23 cellular contexts compared by ENCODE assay signal in genomic region chr2:97724501-97724900, GRCh38. TPM values are rescaled to one million over a fixed set of nuclear protein-coding genes. Genes with fewer than 3 reads are reported as not detected.
"Had no signal": no experiment of that assay in that cellular context is flagged by ENCODE, and none has a peak within 500 bp of the region (broad histone marks: within the 10 kb centered on the region; RNA-seq: fewer than 3 reads in every experiment).

No MANE protein-coding gene starts in this region.

- H3K4me3 Mint-ChIP-seq: activated CD4-positive, alpha-beta memory T cell treated with anti-CD3 and anti-CD28 coated beads, Interleukin-2, amount 10 ng/mL, durations not matched to agents 7 days and 5 days; activated T-cell treated with anti-CD3 and anti-CD28 coated beads, Interleukin-2, amount 50 U/mL, for 72 hours; mesothelial cell of epicardium; neural crest cell had no signal

- H3K4me3 ChIP-seq: lower lobe of right lung, psoas muscle, right lobe of liver, stomach, upper lobe of right lung had no signal

- ATAC-seq: activated naive CD4-positive, alpha-beta T cell treated with anti-CD3 and anti-CD28 coated beads, Interleukin-2, amount 50 U/mL, for 72 hours; activated T-cell treated with anti-CD3 and anti-CD28 coated beads, Interleukin-2, amount 50 U/mL, for 72 hours; left colon; lower lobe of right lung; psoas muscle; SK-N-SH treated with all-trans-retinoic acid at 6 μM for 48 hours; upper lobe of right lung had no signal

- H3K4me1 ChIP-seq: lower lobe of right lung, psoas muscle, right lobe of liver, upper lobe of right lung had no signal

- DNase-seq: activated CD4-positive, alpha-beta memory T cell treated with anti-CD3 and anti-CD28 coated beads, Interleukin-2, amount 10 ng/mL, durations not matched to agents 7 days and 5 days; activated CD4-positive, alpha-beta T cell treated with anti-CD3 and anti-CD28 coated beads for 48 hours; activated CD4-positive, CD25-positive, alpha-beta regulatory T cell; activated effector memory CD4-positive, alpha-beta T cell treated with anti-CD3 and anti-CD28 coated beads, Interleukin-2, amount 50 U/mL, for 16 hours; activated T-cell treated with anti-CD3 and anti-CD28 coated beads, Interleukin-2, amount 50 U/mL, for 72 hours; amniotic stem cell; effector CD8-positive, alpha-beta T cell; left colon; lower lobe of right lung; small intestine; stimulated activated CD4-positive, alpha-beta T cell treated with anti-CD3 and anti-CD28 coated beads, Interleukin-4, amount 100 ng/mL, for 1 hour; stomach; T-helper 1 cell; T1000 had no signal

- H3K9me3 ChIP-seq: lower lobe of right lung, right lobe of liver, stomach, upper lobe of right lung had no signal

- H3K27me3 Mint-ChIP-seq: activated CD4-positive, alpha-beta memory T cell treated with anti-CD3 and anti-CD28 coated beads, Interleukin-2, amount 10 ng/mL, durations not matched to agents 7 days and 5 days had no signal

- H3K27ac Mint-ChIP-seq: activated CD4-positive, alpha-beta memory T cell treated with anti-CD3 and anti-CD28 coated beads, Interleukin-2, amount 10 ng/mL, durations not matched to agents 7 days and 5 days; activated T-cell treated with anti-CD3 and anti-CD28 coated beads, Interleukin-2, amount 50 U/mL, for 72 hours; mesothelial cell of epicardium had no signal

- H3K9me3 Mint-ChIP-seq: activated naive CD4-positive, alpha-beta T cell treated with anti-CD3 and anti-CD28 coated beads, Interleukin-2, amount 50 U/mL, for 72 hours; mesothelial cell of epicardium had no signal

- H3K27me3 ChIP-seq: right lobe of liver had no signal

- H3K27ac ChIP-seq: lower lobe of right lung, psoas muscle, right lobe of liver, stomach, upper lobe of right lung had no signal

- FAIRE-seq: endothelial cell of umbilical vein, small intestine had no signal

- H3K36me3 ChIP-seq: lower lobe of right lung, right lobe of liver, stomach, upper lobe of right lung had no signal

RNA-seq across cellular contexts. Expression of gene ZAP70, which starts 11.1 kb away (rescaled TPM):
- total RNA-seq: endothelial cell of umbilical vein, fibroblast of villous mesenchyme had no signal
